ENCODE assay signal across 8 cellular contexts in genomic region chr9:69175488-69175872, GRCh38. TPM values are rescaled to one million over a fixed set of nuclear protein-coding genes. Genes with fewer than 3 reads are reported as not detected.
DNase-seq lines count a peak whose midpoint lies in the region; ATAC-seq and TF ChIP-seq lines count a peak whose summit lies in the region.

No MANE protein-coding gene starts in this region.

- H3K4me2 ChIP-seq in mesenchymal stem cell (ENCODE audit: low read length, poor library complexity, severe bottlenecking), result peak overlapping the region; percentile 55

- H3K4me3 ChIP-seq in cardiac muscle cell (peak overlapping the region; percentile 79), mesenchymal stem cell (ENCODE audit: insufficient read depth in 1 of 2, low read depth in 1 of 2, low read length in 2 of 2) (peak overlapping the region in 1 of 2 experiments; percentile 88), WERI-Rb-1 (ENCODE audit: low read depth, low read length) (no peak overlapping the region)

- no peak overlapping the region for H2BK120ac ChIP-seq in mesenchymal stem cell (ENCODE audit: low read depth, low read length)

- no peak overlapping the region for H2BK5ac ChIP-seq in mesenchymal stem cell (ENCODE audit: low read depth, low read length, poor library complexity, severe bottlenecking)

- no peak overlapping the region for H2AFZ ChIP-seq in mesenchymal stem cell (ENCODE audit: low read depth, low read length)

- no peak overlapping the region for H3K18ac ChIP-seq in mesenchymal stem cell (ENCODE audit: low read depth in 1 of 2, low read length in 2 of 2)

- H2BK12ac ChIP-seq in mesenchymal stem cell (ENCODE audit: low read length in 2 of 2), result peak overlapping the region in 1 of 2 experiments; percentile 24

- H3K4me1 Mint-ChIP-seq in activated naive CD8-positive, alpha-beta T cell treated with anti-CD3 and anti-CD28 coated beads, Interleukin-2, amount 50 U/mL, for 24 hours, result peaks cover 45% of the 10 kb centered on the region

- intact Hi-C loops in Right ventricle myocardium superior (cut with DNase I), result no loop called here

- H3K4me3 Mint-ChIP-seq in activated naive CD8-positive, alpha-beta T cell treated with anti-CD3 and anti-CD28 coated beads, Interleukin-2, amount 50 U/mL, for 24 hours, result peak overlapping the region; percentile 78

- H3K27ac Mint-ChIP-seq in activated naive CD8-positive, alpha-beta T cell treated with anti-CD3 and anti-CD28 coated beads, Interleukin-2, amount 50 U/mL, for 24 hours, result peak overlapping the region; percentile 35

- peaks cover 21% of the 10 kb centered on the region for H3K79me1 ChIP-seq in mesenchymal stem cell (replicated peaks; ENCODE audit: low read length, poor library complexity, severe bottlenecking)

- no peak overlapping the region for H3K27ac ChIP-seq in cardiac muscle cell
- H3K27ac ChIP-seq in mesenchymal stem cell (ENCODE audit: low read length, poor library complexity, severe bottlenecking), result peak overlapping the region; percentile 20
- H3K27ac ChIP-seq in WERI-Rb-1, result no peak overlapping the region

- H3K4ac ChIP-seq in mesenchymal stem cell (ENCODE audit: low read depth in 1 of 2, low read length in 2 of 2), result no peak overlapping the region

- H3K9ac ChIP-seq in mesenchymal stem cell (ENCODE audit: low read length), result peak overlapping the region; percentile 88

- WGBS in mesenchymal stem cell, result 32% methylated on average over 8 of the region's 8 CpGs

- TF ChIP-seq CTCF in cardiac muscle cell (IDR thresholded peaks at IDR 0.05; ENCODE audit: low read depth, low read length), result no peak
- no peak for TF ChIP-seq CTCF in WERI-Rb-1 (IDR thresholded peaks at IDR 0.05; ENCODE audit: low read depth, low read length)

- H2AK5ac ChIP-seq in mesenchymal stem cell (ENCODE audit: low read length, severe bottlenecking), result no peak overlapping the region

- no peak overlapping the region for H2BK15ac ChIP-seq in mesenchymal stem cell (ENCODE audit: low read depth, poor library complexity, severe bottlenecking)

- no peaks in the 10 kb centered on the region for H3K9me3 Mint-ChIP-seq in activated naive CD8-positive, alpha-beta T cell treated with anti-CD3 and anti-CD28 coated beads, Interleukin-2, amount 50 U/mL, for 24 hours

- H3K9me3 ChIP-seq in cardiac muscle cell (ENCODE audit: low read depth) (no peaks in the 10 kb centered on the region), mesenchymal stem cell (ENCODE audit: control insufficient read depth, low read length) (no peaks in the 10 kb centered on the region), WERI-Rb-1 (ENCODE audit: severe bottlenecking) (no peaks in the 10 kb centered on the region)

- no peak for DNase-seq in cardiac muscle cell (ENCODE audit: low read depth in 1 of 2, low spot score in 1 of 2)
- DNase-seq in Right ventricle myocardium superior, result no peak
- no peak for DNase-seq in activated naive CD8-positive, alpha-beta T cell treated with anti-CD3 and anti-CD28 coated beads, Interleukin-2, amount 50 U/mL, for 24 hours
- DNase-seq in mesenchymal stem cell, result no peak
- DNase-seq in NCI-H82 (lab: John Stamatoyannopoulos, UW), result no peak
- DNase-seq in DMS53 (lab: John Stamatoyannopoulos, UW), result no peak
- no peak for DNase-seq in WERI-Rb-1

- peaks cover 52% of the 10 kb centered on the region for H3K27me3 Mint-ChIP-seq in activated naive CD8-positive, alpha-beta T cell treated with anti-CD3 and anti-CD28 coated beads, Interleukin-2, amount 50 U/mL, for 24 hours

- no peak overlapping the region for H3K14ac ChIP-seq in mesenchymal stem cell (ENCODE audit: low read length in 2 of 2)

- no peak overlapping the region for H3K23ac ChIP-seq in mesenchymal stem cell (ENCODE audit: low read length in 2 of 2)

- H3K4me1 ChIP-seq in cardiac muscle cell (ENCODE audit: low read depth) (peaks cover 29% of the 10 kb centered on the region), mesenchymal stem cell (ENCODE audit: control insufficient read depth, insufficient read depth, low read depth, low read length) (peaks cover 8% of the 10 kb centered on the region)

- H3K27me3 ChIP-seq in cardiac muscle cell, result no peaks in the 10 kb centered on the region
- H3K27me3 ChIP-seq in mesenchymal stem cell (ENCODE audit: control insufficient read depth in 1 of 2, insufficient read depth in 1 of 2, low read length in 2 of 2), result no peaks in the 10 kb centered on the region
- H3K27me3 ChIP-seq in WERI-Rb-1 (ENCODE audit: insufficient read depth, low read depth, severe bottlenecking), result no peaks in the 10 kb centered on the region

- H3K36me3 ChIP-seq in cardiac muscle cell (no peaks in the 10 kb centered on the region), mesenchymal stem cell (ENCODE audit: control insufficient read depth in 1 of 2, insufficient read depth in 2 of 2, low read depth in 1 of 2, low read length in 2 of 2) (no peaks in the 10 kb centered on the region), WERI-Rb-1 (no peaks in the 10 kb centered on the region)

- no peak overlapping the region for H4K91ac ChIP-seq in mesenchymal stem cell (ENCODE audit: low read length)

- no peaks in the 10 kb centered on the region for H3K36me3 Mint-ChIP-seq in activated naive CD8-positive, alpha-beta T cell treated with anti-CD3 and anti-CD28 coated beads, Interleukin-2, amount 50 U/mL, for 24 hours (ENCODE audit: low read depth)

- ATAC-seq in Right ventricle myocardium superior (ENCODE audit: poor library complexity) (no peak), HG03066 (IDR thresholded peaks at IDR 0.05; ENCODE audit: low read depth, unreplicated experiment) (peak; percentile 11)
- no peak for ATAC-seq in activated naive CD8-positive, alpha-beta T cell treated with anti-CD3 and anti-CD28 coated beads, Interleukin-2, amount 50 U/mL, for 24 hours

- H4K8ac ChIP-seq in mesenchymal stem cell (ENCODE audit: low read length), result no peak overlapping the region

RNA-seq across cellular contexts. Expression of gene TJP2, which starts 1.4 kb away (rescaled TPM):
- total RNA-seq in cardiac muscle cell (81.3 and 102 TPM in 2 replicates), Right ventricle myocardium superior (116 TPM)
- 69.3 and 105 TPM in 2 replicates for polyA plus RNA-seq in cardiac muscle cell
- 14.6 TPM for polyA plus RNA-seq in mesenchymal stem cell (2013, experiment 1 of 2)
- 13.8 TPM for polyA plus RNA-seq in mesenchymal stem cell (2013, experiment 2 of 2)
